Comparison of ENCODE assay signal across 1 cellular context in genomic region chr6:3001773-3002293, GRCh38.
TF ChIP-seq lines count a peak whose summit lies in the region.

No MANE protein-coding gene starts in this region.

TF ChIP-seq in K562, 482 proteins besides CTCF, POLR2A, EP300 and RAD21 (continued from another document and continues in another):
- TF ChIP-seq KDM1A (IDR thresholded peaks at IDR 0.05): peak; percentile 46 to 52; a peak in 3 of 4 replicates
- peak; percentile 84 for TF ChIP-seq TRIM28 (IDR thresholded peaks at IDR 0.05)
- TF ChIP-seq PRDM10 (IDR thresholded peaks at IDR 0.05; ENCODE audit: partially characterized antibody): no peak
- TF ChIP-seq DPF2 (IDR thresholded peaks at IDR 0.05): peak; percentile 95
- no peak for TF ChIP-seq MCM3 (IDR thresholded peaks at IDR 0.05)
- TF ChIP-seq ZNF3 (CRISPR knock-in tag; IDR thresholded peaks at IDR 0.05): no peak
- peak; percentile 71; the same call in 1 of the 2 replicates for TF ChIP-seq ZNF766 (CRISPR knock-in tag; conservative IDR thresholded peaks at IDR 0.05)
- no peak for TF ChIP-seq ZC3H4 (CRISPR knock-in tag; IDR thresholded peaks at IDR 0.05; ENCODE audit: borderline replicate concordance)
- no peak for TF ChIP-seq THAP12 (CRISPR knock-in tag; IDR thresholded peaks at IDR 0.05)
- TF ChIP-seq SMARCE1 (IDR thresholded peaks at IDR 0.05): peak; percentile 85
- no peak for TF ChIP-seq PPARD (CRISPR knock-in tag; IDR thresholded peaks at IDR 0.05)
- TF ChIP-seq BRF1 (IDR thresholded peaks at IDR 0.05; ENCODE audit: borderline replicate concordance, extremely low read depth, insufficient read length): no peak
- no peak for TF ChIP-seq ZNF75A (CRISPR knock-in tag; IDR thresholded peaks at IDR 0.05)
- TF ChIP-seq SMARCA5 (IDR thresholded peaks at IDR 0.05): no peak
- no peak for TF ChIP-seq USF1 (CRISPR knock-in tag; IDR thresholded peaks at IDR 0.05)
- no peak for TF ChIP-seq ZBTB7A (IDR thresholded peaks at IDR 0.05; ENCODE audit: borderline replicate concordance, control insufficient read depth, low read depth, low read length)
- TF ChIP-seq MYNN (IDR thresholded peaks at IDR 0.05): 0 out of 2 replicates have a peak, but pooled peaks have one; percentile 57
- TF ChIP-seq MYNN (CRISPR knock-in tag; IDR thresholded peaks at IDR 0.05): no peak
- TF ChIP-seq FOXO4 (CRISPR knock-in tag; IDR thresholded peaks at IDR 0.05): no peak
- TF ChIP-seq ZBTB40 (IDR thresholded peaks at IDR 0.05): no peak; the same call in 1 of the 2 replicates
- no peak for TF ChIP-seq ZBTB40 (CRISPR knock-in tag; IDR thresholded peaks at IDR 0.05)
- TF ChIP-seq, protein P1, sequence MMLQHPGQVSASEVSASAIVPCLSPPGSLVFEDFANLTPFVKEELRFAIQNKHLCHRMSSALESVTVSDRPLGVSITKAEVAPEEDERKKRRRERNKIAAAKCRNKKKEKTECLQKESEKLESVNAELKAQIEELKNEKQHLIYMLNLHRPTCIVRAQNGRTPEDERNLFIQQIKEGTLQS (IDR thresholded peaks at IDR 0.05): peak; percentile 89
- TF ChIP-seq, protein P1 (CRISPR knock-in tag; conservative IDR thresholded peaks at IDR 0.05): no peak; the same call in 1 of the 2 replicates
- TF ChIP-seq ZNF232 (CRISPR knock-in tag; IDR thresholded peaks at IDR 0.05): no peak
- TF ChIP-seq CREM (IDR thresholded peaks at IDR 0.05; ENCODE audit: low read depth): peak; percentile 66
- no peak for TF ChIP-seq TCFL5 (CRISPR knock-in tag; conservative IDR thresholded peaks at IDR 0.05)
- TF ChIP-seq XRCC5 (IDR thresholded peaks at IDR 0.05; ENCODE audit: low read depth, low read length): peak; percentile 69; the same call in 1 of the 2 replicates
- no peak for TF ChIP-seq KAT8 (IDR thresholded peaks at IDR 0.05; ENCODE audit: low read depth)
- TF ChIP-seq SMARCB1 (IDR thresholded peaks at IDR 0.05; ENCODE audit: insufficient read length, low read depth): peak; percentile 89
- 0 out of 2 replicates have a peak, but pooled peaks have one; percentile 22 for TF ChIP-seq GTF2F1 (IDR thresholded peaks at IDR 0.05; ENCODE audit: low read depth, low read length)
- no peak for TF ChIP-seq SLC30A9 (CRISPR knock-in tag; IDR thresholded peaks at IDR 0.05)
- no peak for TF ChIP-seq MBD2 (IDR thresholded peaks at IDR 0.05; ENCODE audit: borderline replicate concordance, low read depth)
- TF ChIP-seq NCOA6 (IDR thresholded peaks at IDR 0.05): no peak
- no peak for TF ChIP-seq SFPQ (IDR thresholded peaks at IDR 0.05; ENCODE audit: low read depth, low read length)
- TF ChIP-seq, protein P2, sequence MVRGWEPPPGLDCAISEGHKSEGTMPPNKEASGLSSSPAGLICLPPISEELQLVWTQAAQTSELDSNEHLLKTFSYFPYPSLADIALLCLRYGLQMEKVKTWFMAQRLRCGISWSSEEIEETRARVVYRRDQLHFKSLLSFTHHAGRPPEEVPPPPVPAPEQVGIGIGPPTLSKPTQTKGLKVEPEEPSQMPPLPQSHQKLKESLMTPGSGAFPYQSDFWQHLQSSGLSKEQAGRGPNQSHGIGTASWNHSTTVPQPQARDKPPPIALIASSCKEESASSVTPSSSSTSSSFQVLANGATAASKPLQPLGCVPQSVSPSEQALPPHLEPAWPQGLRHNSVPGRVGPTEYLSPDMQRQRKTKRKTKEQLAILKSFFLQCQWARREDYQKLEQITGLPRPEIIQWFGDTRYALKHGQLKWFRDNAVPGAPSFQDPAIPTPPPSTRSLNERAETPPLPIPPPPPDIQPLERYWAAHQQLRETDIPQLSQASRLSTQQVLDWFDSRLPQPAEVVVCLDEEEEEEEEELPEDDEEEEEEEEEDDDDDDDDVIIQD (CRISPR knock-in tag; IDR thresholded peaks at IDR 0.05): no peak
- no peak for TF ChIP-seq USF2 (CRISPR knock-in tag; IDR thresholded peaks at IDR 0.05)
- TF ChIP-seq RBM25 (IDR thresholded peaks at IDR 0.05; ENCODE audit: low read depth, low read length, severe bottlenecking): no peak
- TF ChIP-seq NFIX (CRISPR knock-in tag; IDR thresholded peaks at IDR 0.05; ENCODE audit: low read depth): no peak
- TF ChIP-seq HOXB6 (CRISPR knock-in tag; IDR thresholded peaks at IDR 0.05; ENCODE audit: borderline replicate concordance): no peak
- no peak for TF ChIP-seq TAF15 (IDR thresholded peaks at IDR 0.05; ENCODE audit: low read depth, low read length)
